23 cellular contexts compared by ENCODE assay signal in genomic region chr20:34049897-34050695, GRCh38. TPM values are rescaled to one million over a fixed set of nuclear protein-coding genes. Genes with fewer than 3 reads are reported as not detected.
DNase-seq lines count a peak whose midpoint lies in the region; ATAC-seq and TF ChIP-seq lines count a peak whose summit lies in the region.
"Had no signal": no experiment of that assay in that cellular context is flagged by ENCODE, and none has a peak within 500 bp of the region (broad histone marks: within the 10 kb centered on the region; RNA-seq: fewer than 3 reads in every experiment).

No MANE protein-coding gene starts in this region.

- H3K27me3 ChIP-seq in right cardiac atrium (ENCODE audit: control insufficient read depth, insufficient read depth) = no peaks in the 10 kb centered on the region
- H3K27me3 ChIP-seq in thyroid gland = no peaks in the 10 kb centered on the region
- no peaks in the 10 kb centered on the region for H3K27me3 ChIP-seq in naive thymus-derived CD4-positive, alpha-beta T cell (ENCODE audit: control insufficient read depth in 2 of 2, insufficient read depth in 2 of 2, low read length in 2 of 2)
- no peaks in the 10 kb centered on the region for H3K27me3 ChIP-seq in PC-9 (ENCODE audit: insufficient read depth, low read depth)
- H3K27me3 ChIP-seq: ascending aorta; BLaER1 treated with 17β-estradiol and CSF1 and Interleukin-3, amounts not matched to agents 10 nM and 100 nM; MG63; vagina had no signal

- H3K4me2 ChIP-seq in PC-9 = no peak overlapping the region
- H3K4me2 ChIP-seq: BLaER1 treated with 17β-estradiol and CSF1 and Interleukin-3, amounts not matched to agents 10 nM and 100 nM had no signal

- H3K27ac ChIP-seq in right cardiac atrium (ENCODE audit: low read length) (no peak overlapping the region), thyroid gland (peak overlapping the region; percentile 8 to 39 (median 33)), PC-9 (no peak overlapping the region)
- H3K27ac ChIP-seq in naive thymus-derived CD4-positive, alpha-beta T cell (ENCODE audit: low read depth, low read length) = no peak overlapping the region
- H3K27ac ChIP-seq: ascending aorta; BLaER1 treated with 17β-estradiol and CSF1 and Interleukin-3, amounts not matched to agents 10 nM and 100 nM; vagina had no signal

- DNase-seq in activated naive CD8-positive, alpha-beta T cell treated with anti-CD3 and anti-CD28 coated beads for 36 hours = no peak
- peak; percentile 53 for DNase-seq in astrocyte of the hippocampus (ENCODE audit: low read depth, low spot score)
- no peak for DNase-seq in right cardiac atrium
- peak; percentile 33 to 38 for DNase-seq in thyroid gland
- no peak for DNase-seq in naive thymus-derived CD4-positive, alpha-beta T cell
- no peak for DNase-seq in PC-9
- DNase-seq: activated CD4-positive, alpha-beta T cell treated with anti-CD3 and anti-CD28 coated beads, Interleukin-2, amount 10 ng/mL, durations not matched to agents 7 days and 5 days; activated CD8-positive, alpha-beta memory T cell treated with anti-CD3 and anti-CD28 coated beads, Interleukin-2, amount 50 U/mL, for 4 hours; effector CD4-positive, alpha-beta T cell; GDM1; left colon; MG63; NCI-H82; SHP77 treated with DMSO at 0.1 percent for 48 hours; stimulated activated CD4-positive, alpha-beta T cell treated with anti-CD3 and anti-CD28 coated beads, Interleukin-12 subunit alpha, Interleukin-12 subunit beta, amount 100 ng/mL, for 4 hours; stimulated activated CD8-positive, alpha-beta memory T cell treated with anti-CD3 and anti-CD28 coated beads, Interleukin-4, amount 100 ng/mL, for 48 hours; substantia nigra had no signal

- intact Hi-C loops in right cardiac atrium (cut with DNase I) (no loop called here), thyroid gland (cut with DNase I) (no loop called here), PC-9 (cut with micrococcal nuclease; ENCODE audit: unreplicated experiment) (no loop called here)
- intact Hi-C loops in naive thymus-derived CD4-positive, alpha-beta T cell (cut with micrococcal nuclease) = no loop called here

- H3K4me1 Mint-ChIP-seq in activated naive CD8-positive, alpha-beta T cell (ENCODE audit: low read depth) = peaks cover 80% of the 10 kb centered on the region
- peaks cover 58% of the 10 kb centered on the region for H3K4me1 Mint-ChIP-seq in activated naive CD8-positive, alpha-beta T cell treated with anti-CD3 and anti-CD28 coated beads for 36 hours
- peaks cover 33 to 99% (median 94%) of the 10 kb centered on the region in 7 donors for H3K4me1 Mint-ChIP-seq in naive thymus-derived CD4-positive, alpha-beta T cell

- TF ChIP-seq POLR2A in thyroid gland (IDR thresholded peaks at IDR 0.05) = no peak

- H3F3A ChIP-seq in PC-9 (ENCODE audit: insufficient read depth, low read depth) = no peaks in the 10 kb centered on the region; the same call in none of the 2 replicates

- no peaks in the 10 kb centered on the region for H3K36me3 Mint-ChIP-seq in activated naive CD8-positive, alpha-beta T cell
- H3K36me3 Mint-ChIP-seq in activated naive CD8-positive, alpha-beta T cell treated with anti-CD3 and anti-CD28 coated beads for 36 hours = peaks cover 6% of the 10 kb centered on the region
- peaks cover 0 to 10% (median 5%) of the 10 kb centered on the region in 5 donors for H3K36me3 Mint-ChIP-seq in naive thymus-derived CD4-positive, alpha-beta T cell

- 67% methylated on average over 4 of the region's 4 CpGs for WGBS in right cardiac atrium
- WGBS in thyroid gland, 2 donors = 51 to 55% methylated on average over 4 of the region's 4 CpGs

- no peaks in the 10 kb centered on the region for H3K9me2 ChIP-seq in PC-9 (ENCODE audit: insufficient read depth)

- H3K9me3 Mint-ChIP-seq in activated naive CD8-positive, alpha-beta T cell (ENCODE audit: low read depth) = no peaks in the 10 kb centered on the region
- no peaks in the 10 kb centered on the region for H3K9me3 Mint-ChIP-seq in activated naive CD8-positive, alpha-beta T cell treated with anti-CD3 and anti-CD28 coated beads for 36 hours
- no peaks in the 10 kb centered on the region for H3K9me3 Mint-ChIP-seq in naive thymus-derived CD4-positive, alpha-beta T cell
- H3K9me3 Mint-ChIP-seq: activated CD4-positive, alpha-beta T cell treated with anti-CD3 and anti-CD28 coated beads, Interleukin-2, amount 10 ng/mL, durations not matched to agents 7 days and 5 days had no signal

- H3K27ac Mint-ChIP-seq in activated naive CD8-positive, alpha-beta T cell = peak overlapping the region; percentile 41
- H3K27ac Mint-ChIP-seq in activated naive CD8-positive, alpha-beta T cell treated with anti-CD3 and anti-CD28 coated beads for 36 hours = no peak overlapping the region
- peak overlapping the region in 4 of 9 donors; percentile 6 to 65 (median 48) for H3K27ac Mint-ChIP-seq in naive thymus-derived CD4-positive, alpha-beta T cell
- H3K27ac Mint-ChIP-seq: activated CD4-positive, alpha-beta T cell treated with anti-CD3 and anti-CD28 coated beads, Interleukin-2, amount 10 ng/mL, durations not matched to agents 7 days and 5 days had no signal

- ATAC-seq in right cardiac atrium (peak; percentile 65 to 77), HG03378 (IDR thresholded peaks at IDR 0.05; ENCODE audit: unreplicated experiment) (no peak)
- ATAC-seq in naive thymus-derived CD4-positive, alpha-beta T cell = no peak
- ATAC-seq: esophagus mucosa, left colon had no signal

- TF ChIP-seq CTCF in thyroid gland (IDR thresholded peaks at IDR 0.05) (no peak), PC-9 (conservative IDR thresholded peaks at IDR 0.05) (no peak)

- peaks cover 51% of the 10 kb centered on the region for H4K20me1 ChIP-seq in PC-9 (ENCODE audit: insufficient read depth)

- CTCF ChIA-PET in naive thymus-derived CD4-positive, alpha-beta T cell (lab: Charles Lee) = no interaction called here
- CTCF ChIA-PET in PC-9 (lab: Charles Lee) = no interaction called here

- BruUV-seq in PC-9 (replicated peaks; lab: Mats Ljungman, UMichigan) = no TSS peak

- H3K4me3 Mint-ChIP-seq in activated naive CD8-positive, alpha-beta T cell = no peak overlapping the region
- H3K4me3 Mint-ChIP-seq in activated naive CD8-positive, alpha-beta T cell treated with anti-CD3 and anti-CD28 coated beads for 36 hours = no peak overlapping the region
- no peak overlapping the region for H3K4me3 Mint-ChIP-seq in naive thymus-derived CD4-positive, alpha-beta T cell
- H3K4me3 Mint-ChIP-seq: activated CD4-positive, alpha-beta T cell treated with anti-CD3 and anti-CD28 coated beads, Interleukin-2, amount 10 ng/mL, durations not matched to agents 7 days and 5 days had no signal

- H3K4me3 ChIP-seq in right cardiac atrium (ENCODE audit: low read length) (no peak overlapping the region), thyroid gland (replicated peaks in 1 of 3) (no peak overlapping the region), PC-9 (no peak overlapping the region)
- no peak overlapping the region for H3K4me3 ChIP-seq in naive thymus-derived CD4-positive, alpha-beta T cell (ENCODE audit: low read length)
- H3K4me3 ChIP-seq: ascending aorta; BLaER1 treated with 17β-estradiol and CSF1 and Interleukin-3, amounts not matched to agents 10 nM and 100 nM; MG63; vagina had no signal

- peaks cover 47% of the 10 kb centered on the region for H3K79me2 ChIP-seq in PC-9 (ENCODE audit: low read depth)

- no peaks in the 10 kb centered on the region for H3K36me3 ChIP-seq in thyroid gland
- no peaks in the 10 kb centered on the region for H3K36me3 ChIP-seq in naive thymus-derived CD4-positive, alpha-beta T cell (ENCODE audit: control insufficient read depth in 2 of 3, insufficient read depth in 3 of 3, low read length in 3 of 3)
- H3K36me3 ChIP-seq in PC-9 (ENCODE audit: low read depth) = no peaks in the 10 kb centered on the region
- H3K36me3 ChIP-seq: ascending aorta, vagina had no signal

- H3K27me3 Mint-ChIP-seq in activated naive CD8-positive, alpha-beta T cell = no peaks in the 10 kb centered on the region
- H3K27me3 Mint-ChIP-seq in activated naive CD8-positive, alpha-beta T cell treated with anti-CD3 and anti-CD28 coated beads for 36 hours = no peaks in the 10 kb centered on the region
- no peaks in the 10 kb centered on the region for H3K27me3 Mint-ChIP-seq in naive thymus-derived CD4-positive, alpha-beta T cell
- H3K27me3 Mint-ChIP-seq: activated CD4-positive, alpha-beta T cell treated with anti-CD3 and anti-CD28 coated beads, Interleukin-2, amount 10 ng/mL, durations not matched to agents 7 days and 5 days had no signal

- no peaks in the 10 kb centered on the region for H3K9me3 ChIP-seq in right cardiac atrium (ENCODE audit: control insufficient read depth, low read length)
- H3K9me3 ChIP-seq in thyroid gland = no peaks in the 10 kb centered on the region
- no peaks in the 10 kb centered on the region for H3K9me3 ChIP-seq in naive thymus-derived CD4-positive, alpha-beta T cell (ENCODE audit: control insufficient read depth in 2 of 3, low read length in 3 of 3)
- H3K9me3 ChIP-seq in PC-9 (ENCODE audit: insufficient read depth, low read depth) = no peaks in the 10 kb centered on the region
- H3K9me3 ChIP-seq: ascending aorta; BLaER1 treated with 17β-estradiol and CSF1 and Interleukin-3, amounts not matched to agents 10 nM and 100 nM; MG63; vagina had no signal

- POLR2A ChIA-PET in naive thymus-derived CD4-positive, alpha-beta T cell (lab: Charles Lee) = no interaction called here
- POLR2A ChIA-PET in PC-9 (lab: Charles Lee; ENCODE audit: unreplicated experiment) = no interaction called here

- H3K4me1 ChIP-seq in right cardiac atrium (ENCODE audit: control insufficient read depth, insufficient read depth, low read length) (peaks cover 24% of the 10 kb centered on the region), thyroid gland (peaks cover 30 to 52% of the 10 kb centered on the region in 2 donors), PC-9 (replicated peaks; ENCODE audit: insufficient read depth) (no peaks in the 10 kb centered on the region)
- H3K4me1 ChIP-seq in naive thymus-derived CD4-positive, alpha-beta T cell (ENCODE audit: control insufficient read depth in 2 of 2, insufficient read depth in 2 of 2, low read length in 2 of 2) = peaks cover 18 to 31% of the 10 kb centered on the region in 2 donors

- H2AFZ ChIP-seq in PC-9 = no peak overlapping the region

RNA-seq across cellular contexts. Expression of gene RALY, which starts 56.4 kb away (rescaled TPM):
- total RNA-seq in activated naive CD8-positive, alpha-beta T cell treated with anti-CD3 and anti-CD28 coated beads for 36 hours = 100 to 1,000 TPM; 147 to 148 TPM
- total RNA-seq in right cardiac atrium = 100 to 1,000 TPM in 3 of 4 donors, 10 to 100 TPM in 1; 98.6 to 136 (median 110) TPM
- polyA plus RNA-seq in right cardiac atrium = 137 TPM
- total RNA-seq in thyroid gland = 100 to 1,000 TPM; 124 to 208 (median 151) TPM
- 100 to 1,000 TPM in 4 of 5 experiments, 10 to 100 TPM in 1; 99.0 to 167 (median 111) TPM for total RNA-seq in naive thymus-derived CD4-positive, alpha-beta T cell
- 100 to 1,000 TPM; 169 to 202 TPM for polyA plus RNA-seq in naive thymus-derived CD4-positive, alpha-beta T cell
- total RNA-seq in PC-9 (2021) = 214 and 219 TPM in 2 replicates

Comparison
In these comparisons a context has a peak if more than half of its experiments do, and no peak if none do; other contexts are left out.
1. DNase-seq: peak in astrocyte of the hippocampus (single experiment) and thyroid gland (2 of 2); none in activated naive CD8-positive, alpha-beta T cell treated with anti-CD3 and anti-CD28 coated beads for 36 hours (single experiment), right cardiac atrium (0 of 3), naive thymus-derived CD4-positive, alpha-beta T cell (0 of 9) and PC-9 (0 of 2).
2. ATAC-seq: peak in right cardiac atrium (2 of 2); none in naive thymus-derived CD4-positive, alpha-beta T cell (single experiment) and HG03378 (single experiment).
3. H3K27ac ChIP-seq: peak in thyroid gland (3 of 3); none in right cardiac atrium (single experiment), naive thymus-derived CD4-positive, alpha-beta T cell (single experiment) and PC-9 (single experiment).